10 cellular contexts compared by ENCODE assay signal in the genomic region with DNA sequence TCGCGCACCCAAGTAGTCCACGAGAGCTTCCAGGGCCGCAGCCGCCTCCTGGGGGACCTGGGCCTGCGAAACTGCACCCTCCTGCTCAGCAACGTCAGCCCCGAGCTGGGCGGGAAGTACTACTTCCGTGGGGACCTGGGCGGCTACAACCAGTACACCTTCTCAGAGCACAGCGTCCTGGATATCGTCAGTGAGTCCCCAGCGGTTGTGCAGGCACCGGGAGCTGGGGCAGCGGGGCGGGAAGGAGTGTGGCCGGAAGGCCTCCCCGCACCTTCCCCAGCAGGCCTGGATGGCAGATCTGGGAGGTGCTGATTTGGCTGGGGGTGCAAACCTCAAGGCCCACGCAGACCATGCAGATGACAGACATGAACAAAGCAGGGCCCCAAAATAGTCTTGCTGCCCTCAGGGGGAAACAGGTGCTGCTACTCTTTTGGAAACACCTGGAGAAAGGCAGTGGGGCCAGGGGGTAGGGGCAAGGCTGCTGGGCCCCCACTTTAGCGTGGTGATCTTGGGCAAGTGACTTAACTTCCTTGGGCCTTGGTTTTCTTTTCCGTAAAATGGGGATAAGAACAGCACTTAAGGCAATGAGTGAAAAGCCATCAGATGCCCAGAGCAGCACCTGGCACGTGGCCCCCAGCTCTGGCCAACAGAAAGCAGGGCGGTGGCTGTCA. TPM values are rescaled to one million over a fixed set of nuclear protein-coding genes. Genes with fewer than 3 reads are reported as not detected.
DNase-seq lines count a peak whose midpoint lies in the region; ATAC-seq, FAIRE-seq and TF ChIP-seq lines count a peak whose summit lies in the region.
"Had no signal": no experiment of that assay in that cellular context is flagged by ENCODE, and none has a peak within 500 bp of the region (broad histone marks: within the 10 kb centered on the region; RNA-seq: fewer than 3 reads in every experiment).

No MANE protein-coding gene starts in this region.

- H3K79me1 ChIP-seq in H1 (ENCODE audit: low read depth, low read length): peaks cover 3% of the 10 kb centered on the region; the same call in 1 of the 2 replicates

- no peak for TF ChIP-seq EP300 in H1 (IDR thresholded peaks at IDR 0.05; ENCODE audit: borderline replicate concordance in 1 of 2, low read depth in 2 of 2, low read length in 2 of 2)

- WGBS in H1 (ENCODE audit: extremely low coverage in 1 of 2, insufficient coverage in 1 of 2, insufficient read length in 1 of 2, insufficient replicate concordance in 2 of 2, low coverage in 1 of 2, low lambda C conversion rate in 2 of 2, missing lambda C conversion rate in 1 of 2), 2 experiments: 72% methylated on average over 22 of the region's 24 CpGs; no CpG with 5 or more reads in 1 of the 2 experiments

- peaks cover 24% of the 10 kb centered on the region; the same call in 1 of the 2 replicates for H3K23me2 ChIP-seq in H1 (ENCODE audit: low read depth, low read length)

- peak overlapping the region; percentile 72 for H4K8ac ChIP-seq in H1 (ENCODE audit: extremely low read depth, insufficient read depth, low read length)

- peak overlapping the region; percentile 73; the same call in 1 of the 2 replicates for H2BK5ac ChIP-seq in H1 (ENCODE audit: low read depth, low read length)

- H3K4me3 Mint-ChIP-seq in CD4-positive, CD25-positive, alpha-beta regulatory T cell: peak overlapping the region in 1 of 4 donors; percentile 54
- H3K4me3 Mint-ChIP-seq in activated CD4-positive, alpha-beta T cell treated with anti-CD3 and anti-CD28 coated beads, Interleukin-2, amount 10 ng/mL, durations not matched to agents 24 days and 14 days: no peak overlapping the region
- H3K4me3 Mint-ChIP-seq in activated T-helper 2 cell treated with anti-CD3 and anti-CD28 coated beads, Interferon-gamma antibody, Interleukin-2, Interleukin-4, amounts not matched to agents 10 μg/mL and 5 μg/mL and 100 μg/mL, durations not matched to agents 14 hours and 24 hours and 36 hours (ENCODE audit: low read depth): no peak overlapping the region

- H3K9me3 ChIP-seq in CD4-positive, CD25-positive, alpha-beta regulatory T cell (ENCODE audit: control insufficient read depth in 2 of 2, low read length in 2 of 2): no peaks in the 10 kb centered on the region
- H3K9me3 ChIP-seq in H1 (ENCODE audit: insufficient read depth in 2 of 2, low read depth in 1 of 2, low read length in 1 of 2): no peaks in the 10 kb centered on the region; a peak in 1 of 4 replicates

- no peak overlapping the region; the same call in 1 of the 2 replicates for H2AFZ ChIP-seq in H1 (ENCODE audit: low read length)

- no peak overlapping the region for H2AK5ac ChIP-seq in H1 (ENCODE audit: low read depth, low read length)

- no peak for FAIRE-seq in H1 (lab: Jason Lieb, UNC)
- FAIRE-seq: islet of Langerhans had no signal

- peak overlapping the region in 2 of 3 donors; percentile 44 to 73 for H3K27ac Mint-ChIP-seq in CD4-positive, CD25-positive, alpha-beta regulatory T cell
- no peak overlapping the region for H3K27ac Mint-ChIP-seq in activated CD4-positive, alpha-beta T cell treated with anti-CD3 and anti-CD28 coated beads, Interleukin-2, amount 10 ng/mL, durations not matched to agents 24 days and 14 days
- H3K27ac Mint-ChIP-seq in activated T-helper 2 cell treated with anti-CD3 and anti-CD28 coated beads, Interferon-gamma antibody, Interleukin-2, Interleukin-4, amounts not matched to agents 10 μg/mL and 5 μg/mL and 100 μg/mL, durations not matched to agents 14 hours and 24 hours and 36 hours: no peak overlapping the region

- no peak overlapping the region for H2BK20ac ChIP-seq in H1 (ENCODE audit: low read length)

- H3K27me3 ChIP-seq in CD4-positive, CD25-positive, alpha-beta regulatory T cell (ENCODE audit: control insufficient read depth, insufficient read depth, low read length): no peaks in the 10 kb centered on the region
- peaks cover 0 to 12% (median 2%) of the 10 kb centered on the region in 4 experiments; a peak in 2 of 7 replicates for H3K27me3 ChIP-seq in H1 (replicated peaks in 1 of 4; ENCODE audit: control insufficient read depth in 3 of 4, extremely low read depth in 1 of 4, insufficient read depth in 3 of 4, low read length in 3 of 4)

- H3K56ac ChIP-seq in H1 (replicated peaks; ENCODE audit: insufficient read length, low read depth, low read length): no peak overlapping the region

- no peak overlapping the region for H3K27ac ChIP-seq in CD4-positive, CD25-positive, alpha-beta regulatory T cell (ENCODE audit: insufficient read depth, low read length, poor library complexity, severe bottlenecking)
- no peak overlapping the region for H3K27ac ChIP-seq in H1 (ENCODE audit: low read depth, low read length)

- TF ChIP-seq CTCF in H1 (IDR thresholded peaks at IDR 0.05; ENCODE audit: control extremely low read depth in 1 of 3, insufficient read depth in 1 of 3, low read depth in 1 of 3, low read length in 3 of 3): no peak

- H3K27me3 Mint-ChIP-seq in CD4-positive, CD25-positive, alpha-beta regulatory T cell: no peaks in the 10 kb centered on the region
- peaks cover 4% of the 10 kb centered on the region for H3K27me3 Mint-ChIP-seq in activated CD4-positive, alpha-beta T cell treated with anti-CD3 and anti-CD28 coated beads, Interleukin-2, amount 10 ng/mL, durations not matched to agents 24 days and 14 days
- peaks cover 2% of the 10 kb centered on the region for H3K27me3 Mint-ChIP-seq in activated T-helper 2 cell treated with anti-CD3 and anti-CD28 coated beads, Interferon-gamma antibody, Interleukin-2, Interleukin-4, amounts not matched to agents 10 μg/mL and 5 μg/mL and 100 μg/mL, durations not matched to agents 14 hours and 24 hours and 36 hours (ENCODE audit: low read depth)

- no peak overlapping the region for H3K4me2 ChIP-seq in H1 (ENCODE audit: insufficient read depth in 1 of 2, low read depth in 2 of 2, low read length in 2 of 2)

- TF ChIP-seq POLR2A in H1 (IDR thresholded peaks at IDR 0.05; ENCODE audit: control extremely low read depth in 1 of 2, low read depth in 2 of 2, low read length in 2 of 2): no peak

- no peaks in the 10 kb centered on the region for H3K36me3 Mint-ChIP-seq in CD4-positive, CD25-positive, alpha-beta regulatory T cell
- no peaks in the 10 kb centered on the region for H3K36me3 Mint-ChIP-seq in activated CD4-positive, alpha-beta T cell treated with anti-CD3 and anti-CD28 coated beads, Interleukin-2, amount 10 ng/mL, durations not matched to agents 24 days and 14 days (ENCODE audit: low read depth)
- H3K36me3 Mint-ChIP-seq in activated T-helper 2 cell treated with anti-CD3 and anti-CD28 coated beads, Interferon-gamma antibody, Interleukin-2, Interleukin-4, amounts not matched to agents 10 μg/mL and 5 μg/mL and 100 μg/mL, durations not matched to agents 14 hours and 24 hours and 36 hours (ENCODE audit: low read depth): no peaks in the 10 kb centered on the region

- H3K23ac ChIP-seq in H1 (ENCODE audit: insufficient read length): no peak overlapping the region

- peak in 2 of 3 donors; percentile 34 to 65 for DNase-seq in CD4-positive, CD25-positive, alpha-beta regulatory T cell
- DNase-seq in activated CD4-positive, alpha-beta T cell treated with anti-CD3 and anti-CD28 coated beads, Interleukin-2, amount 10 ng/mL, durations not matched to agents 24 days and 14 days: peak; percentile 80
- DNase-seq in H1 (ENCODE audit: low read depth in 1 of 2, low spot score in 2 of 2) (peak in 1 of 2 experiments; percentile 66), NCI-H187 treated with DMSO at 0.1 percent for 48 hours (lab: John Stamatoyannopoulos, UW) (no peak)
- DNase-seq in activated T-helper 2 cell treated with anti-CD3 and anti-CD28 coated beads, Interferon-gamma antibody, Interleukin-2, Interleukin-4, amounts not matched to agents 10 μg/mL and 5 μg/mL and 100 μg/mL, durations not matched to agents 14 hours and 24 hours and 36 hours (ENCODE audit: low spot score): no peak
- DNase-seq in NK-92 treated with Interleukin-12 subunit alpha and Interleukin-12 subunit beta, amount 100 ng/mL, for 24 hours (lab: John Stamatoyannopoulos, UW): no peak

- H3K4me3 ChIP-seq in CD4-positive, CD25-positive, alpha-beta regulatory T cell (ENCODE audit: low read depth, low read length): no peak overlapping the region
- H3K4me3 ChIP-seq in H1 (ENCODE audit: extremely low read depth in 1 of 4, insufficient read depth in 2 of 4, low read depth in 3 of 4, low read length in 4 of 4): no peak overlapping the region

- no peak overlapping the region for H2BK12ac ChIP-seq in H1 (ENCODE audit: low read depth, low read length)

- POLR2A ChIA-PET in H1 (lab: Charles Lee; ENCODE audit: partially characterized antibody): interaction anchor here (0.8 to 2.9 kb wide), 3 partner anchors 14 to 214 kb away, joined by 3 to 18 read pairs (median 3); a partner anchor contains a TSS

- H3K36me3 ChIP-seq in CD4-positive, CD25-positive, alpha-beta regulatory T cell (ENCODE audit: control insufficient read depth, insufficient read depth, low read length): no peaks in the 10 kb centered on the region
- no peaks in the 10 kb centered on the region; a peak in 1 of 8 replicates for H3K36me3 ChIP-seq in H1 (ENCODE audit: control insufficient read depth in 2 of 4, insufficient read depth in 4 of 4, low read length in 3 of 4)

- peaks cover 0 to 8% (median 4%) of the 10 kb centered on the region in 4 donors for H3K4me1 Mint-ChIP-seq in CD4-positive, CD25-positive, alpha-beta regulatory T cell
- peaks cover 7% of the 10 kb centered on the region for H3K4me1 Mint-ChIP-seq in activated CD4-positive, alpha-beta T cell treated with anti-CD3 and anti-CD28 coated beads, Interleukin-2, amount 10 ng/mL, durations not matched to agents 24 days and 14 days
- no peaks in the 10 kb centered on the region for H3K4me1 Mint-ChIP-seq in activated T-helper 2 cell treated with anti-CD3 and anti-CD28 coated beads, Interferon-gamma antibody, Interleukin-2, Interleukin-4, amounts not matched to agents 10 μg/mL and 5 μg/mL and 100 μg/mL, durations not matched to agents 14 hours and 24 hours and 36 hours (ENCODE audit: low read depth)

- H3K18ac ChIP-seq in H1 (ENCODE audit: extremely low read depth, low read length): no peak overlapping the region

- no peak overlapping the region for H3K4ac ChIP-seq in H1 (replicated peaks; ENCODE audit: insufficient read length, low read depth, low read length)

- no peaks in the 10 kb centered on the region for H3K9me3 Mint-ChIP-seq in CD4-positive, CD25-positive, alpha-beta regulatory T cell
- H3K9me3 Mint-ChIP-seq in activated CD4-positive, alpha-beta T cell treated with anti-CD3 and anti-CD28 coated beads, Interleukin-2, amount 10 ng/mL, durations not matched to agents 24 days and 14 days: no peaks in the 10 kb centered on the region
- H3K9me3 Mint-ChIP-seq in activated T-helper 2 cell treated with anti-CD3 and anti-CD28 coated beads, Interferon-gamma antibody, Interleukin-2, Interleukin-4, amounts not matched to agents 10 μg/mL and 5 μg/mL and 100 μg/mL, durations not matched to agents 14 hours and 24 hours and 36 hours: no peaks in the 10 kb centered on the region

- H2BK120ac ChIP-seq in H1 (replicated peaks; ENCODE audit: low read depth, low read length): no peak overlapping the region

- CTCF ChIA-PET in H1 (lab: Charles Lee; ENCODE audit: partially characterized antibody): interaction anchor here (0.5 to 1.8 kb wide), 6 partner anchors 9 to 60 kb away, joined by 3 to 6 read pairs (median 4); no protein-coding TSS in a partner anchor

- no peak overlapping the region for H3K14ac ChIP-seq in H1 (ENCODE audit: insufficient read length)

- peak overlapping the region; percentile 62 for H4K91ac ChIP-seq in H1 (replicated peaks; ENCODE audit: insufficient read length, low read length)

- peak overlapping the region; percentile 32; the same call in 1 of the 2 replicates for H2BK15ac ChIP-seq in H1 (ENCODE audit: low read length)

- H4K20me1 ChIP-seq in H1 (replicated peaks in 1 of 2; ENCODE audit: control insufficient read depth in 1 of 2, insufficient read depth in 2 of 2, low read length in 2 of 2): peaks cover 0 to 21% of the 10 kb centered on the region in 2 experiments

- intact Hi-C loops in activated CD4-positive, alpha-beta T cell treated with anti-CD3 and anti-CD28 coated beads, Interleukin-2, amount 10 ng/mL, durations not matched to agents 24 days and 14 days (cut with micrococcal nuclease): no loop called here
- intact Hi-C loops in activated T-helper 2 cell treated with anti-CD3 and anti-CD28 coated beads, Interferon-gamma antibody, Interleukin-2, Interleukin-4, amounts not matched to agents 10 μg/mL and 5 μg/mL and 100 μg/mL, durations not matched to agents 14 hours and 24 hours and 36 hours (cut with micrococcal nuclease): no loop called here

- H3K4me1 ChIP-seq in CD4-positive, CD25-positive, alpha-beta regulatory T cell (ENCODE audit: control insufficient read depth, insufficient read depth, low read length, poor library complexity, severe bottlenecking): peaks cover 11% of the 10 kb centered on the region
- H3K4me1 ChIP-seq in H1 (replicated peaks in 1 of 4; ENCODE audit: control insufficient read depth in 3 of 4, insufficient read depth in 4 of 4, low read length in 3 of 4): peaks cover 0 to 19% (median 10%) of the 10 kb centered on the region in 4 experiments; a peak in 6 of 7 replicates

- H3K9ac ChIP-seq in H1 (replicated peaks in 1 of 4; ENCODE audit: extremely low read depth in 1 of 4, low read depth in 3 of 4, low read length in 3 of 4): no peak overlapping the region

- TF ChIP-seq RAD21 in H1 (IDR thresholded peaks at IDR 0.05 in 1 of 2, conservative IDR thresholded peaks at IDR 0.05 in 1 of 2; ENCODE audit: low read depth in 2 of 2, low read length in 2 of 2): no peak

- H4K5ac ChIP-seq in H1 (ENCODE audit: insufficient read length, low read depth, low read length): no peak overlapping the region

- H3K79me2 ChIP-seq in H1 (ENCODE audit: control insufficient read depth in 1 of 2, insufficient read depth in 2 of 2, low read length in 2 of 2): no peaks in the 10 kb centered on the region

- peak; percentile 71 to 74 for ATAC-seq in CD4-positive, CD25-positive, alpha-beta regulatory T cell (ENCODE audit: low read depth in 2 of 2)
- ATAC-seq in GM21825 (IDR thresholded peaks at IDR 0.05; ENCODE audit: unreplicated experiment) (peak; percentile 53), HG03025 (IDR thresholded peaks at IDR 0.05; ENCODE audit: low FRiP score, unreplicated experiment) (no peak)

RNA-seq across cellular contexts. Expression of a gene that starts 4.0 kb away (rescaled TPM):
- not detected for total RNA-seq in CD4-positive, CD25-positive, alpha-beta regulatory T cell
- polyA plus RNA-seq in CD4-positive, CD25-positive, alpha-beta regulatory T cell: under 1 TPM in 2 of 4 donors, not detected in 2; 0.16 to 0.28 TPM
- 0.17 TPM in 1 of 2 replicates, not detected in the other for total RNA-seq in activated CD4-positive, alpha-beta T cell treated with anti-CD3 and anti-CD28 coated beads, Interleukin-2, amount 10 ng/mL, durations not matched to agents 24 days and 14 days
- total RNA-seq in H1 (2021; fragmentation: NEBNext Ultra II Directional; extraction: Animal tissue kit (Norgen Biotek cat#: 25700)): 0.46 and 1.3 TPM in 2 replicates
- polyA plus RNA-seq in H1 (2011; rRNA removed): 0.20 and 0.72 TPM in 2 replicates
- 0.41 TPM for polyA plus RNA-seq in H1 (2011; cell fraction: cytosol; rRNA removed)
- 1.7 TPM for polyA plus RNA-seq in H1 (2011; cell fraction: nucleus; rRNA removed)
- 0.22 to 0.74 TPM (median 0.54 TPM) in 4 replicates for polyA plus RNA-seq in H1 (2012, experiment 1 of 2)
- 0.28 TPM for polyA plus RNA-seq in H1 (2012, experiment 2 of 2)
- polyA plus RNA-seq in H1 (2013, experiment 1 of 2): 1.4 TPM
- polyA plus RNA-seq in H1 (2013, experiment 2 of 2): 1.3 TPM
- polyA minus RNA-seq in H1 (2011; rRNA and poly(A)+ RNA removed): 0.25 and 0.90 TPM in 2 replicates
- not detected for polyA minus RNA-seq in H1 (2011; cell fraction: cytosol; rRNA and poly(A)+ RNA removed)
- not detected for polyA minus RNA-seq in H1 (2011; cell fraction: nucleus; rRNA and poly(A)+ RNA removed)
- total RNA-seq in activated T-helper 2 cell treated with anti-CD3 and anti-CD28 coated beads, Interferon-gamma antibody, Interleukin-2, Interleukin-4, amounts not matched to agents 10 μg/mL and 5 μg/mL and 100 μg/mL, durations not matched to agents 14 hours and 24 hours and 36 hours: 0.32 and 0.37 TPM in 2 replicates
- total RNA-seq: NCI-H460 had no signal

RNA-seq across cellular contexts. Expression of a gene that starts 13.6 kb away (rescaled TPM):
- total RNA-seq in CD4-positive, CD25-positive, alpha-beta regulatory T cell: 0.32 TPM
- polyA plus RNA-seq in CD4-positive, CD25-positive, alpha-beta regulatory T cell: not detected
- 0.40 TPM in 2 replicates for total RNA-seq in activated CD4-positive, alpha-beta T cell treated with anti-CD3 and anti-CD28 coated beads, Interleukin-2, amount 10 ng/mL, durations not matched to agents 24 days and 14 days
- not detected in 2 replicates for total RNA-seq in H1 (2021; fragmentation: NEBNext Ultra II Directional; extraction: Animal tissue kit (Norgen Biotek cat#: 25700))
- polyA plus RNA-seq in H1 (2011; rRNA removed): 0.06 and 0.08 TPM in 2 replicates
- not detected for polyA plus RNA-seq in H1 (2011; cell fraction: cytosol; rRNA removed)
- polyA plus RNA-seq in H1 (2011; cell fraction: nucleus; rRNA removed): not detected
- 0.20 TPM in 1 of 4 replicates, not detected in the others for polyA plus RNA-seq in H1 (2012, experiment 1 of 2)
- not detected for polyA plus RNA-seq in H1 (2012, experiment 2 of 2)
- polyA plus RNA-seq in H1 (2013, experiment 1 of 2): 0.12 TPM
- polyA plus RNA-seq in H1 (2013, experiment 2 of 2): 0.07 TPM
- polyA minus RNA-seq in H1 (2011; rRNA and poly(A)+ RNA removed): not detected in 2 replicates
- polyA minus RNA-seq in H1 (2011; cell fraction: cytosol; rRNA and poly(A)+ RNA removed): not detected
- polyA minus RNA-seq in H1 (2011; cell fraction: nucleus; rRNA and poly(A)+ RNA removed): not detected
- 0.25 and 0.37 TPM in 2 replicates for total RNA-seq in activated T-helper 2 cell treated with anti-CD3 and anti-CD28 coated beads, Interferon-gamma antibody, Interleukin-2, Interleukin-4, amounts not matched to agents 10 μg/mL and 5 μg/mL and 100 μg/mL, durations not matched to agents 14 hours and 24 hours and 36 hours
- total RNA-seq: NCI-H460 had no signal

RNA-seq across cellular contexts. Expression of a gene that starts 27.2 kb away (rescaled TPM):
- total RNA-seq in CD4-positive, CD25-positive, alpha-beta regulatory T cell: 277 TPM
- polyA plus RNA-seq in CD4-positive, CD25-positive, alpha-beta regulatory T cell: 10 to 100 TPM in 1 of 4 donors, 1 to 10 TPM in 3; 5.9 to 10.1 (median 6.8) TPM
- total RNA-seq in activated CD4-positive, alpha-beta T cell treated with anti-CD3 and anti-CD28 coated beads, Interleukin-2, amount 10 ng/mL, durations not matched to agents 24 days and 14 days: 147 TPM in 2 replicates
- 109 and 113 TPM in 2 replicates for total RNA-seq in H1 (2021; fragmentation: NEBNext Ultra II Directional; extraction: Animal tissue kit (Norgen Biotek cat#: 25700))
- 74.1 and 119 TPM in 2 replicates for polyA plus RNA-seq in H1 (2011; rRNA removed)
- 142 TPM for polyA plus RNA-seq in H1 (2011; cell fraction: cytosol; rRNA removed)
- 268 TPM for polyA plus RNA-seq in H1 (2011; cell fraction: nucleus; rRNA removed)
- 112 to 133 TPM (median 125 TPM) in 4 replicates for polyA plus RNA-seq in H1 (2012, experiment 1 of 2)
- 90.5 TPM for polyA plus RNA-seq in H1 (2012, experiment 2 of 2)
- polyA plus RNA-seq in H1 (2013, experiment 1 of 2): 70.6 TPM
- 72.7 TPM for polyA plus RNA-seq in H1 (2013, experiment 2 of 2)
- polyA minus RNA-seq in H1 (2011; rRNA and poly(A)+ RNA removed): 29.0 and 60.8 TPM in 2 replicates
- polyA minus RNA-seq in H1 (2011; cell fraction: cytosol; rRNA and poly(A)+ RNA removed): 79.1 TPM
- 82.7 TPM for polyA minus RNA-seq in H1 (2011; cell fraction: nucleus; rRNA and poly(A)+ RNA removed)
- total RNA-seq in activated T-helper 2 cell treated with anti-CD3 and anti-CD28 coated beads, Interferon-gamma antibody, Interleukin-2, Interleukin-4, amounts not matched to agents 10 μg/mL and 5 μg/mL and 100 μg/mL, durations not matched to agents 14 hours and 24 hours and 36 hours: 135 and 142 TPM in 2 replicates

RNA-seq across cellular contexts. Expression of a gene that starts 33.1 kb away (rescaled TPM):
- 3.3 TPM for total RNA-seq in CD4-positive, CD25-positive, alpha-beta regulatory T cell
- 1 to 10 TPM in 1 of 4 donors, under 1 TPM in 2, not detected in 1; 0.15 to 1.9 (median 0.39) TPM for polyA plus RNA-seq in CD4-positive, CD25-positive, alpha-beta regulatory T cell
- total RNA-seq in activated CD4-positive, alpha-beta T cell treated with anti-CD3 and anti-CD28 coated beads, Interleukin-2, amount 10 ng/mL, durations not matched to agents 24 days and 14 days: 3.4 and 4.1 TPM in 2 replicates
- 0.54 and 0.60 TPM in 2 replicates for total RNA-seq in H1 (2021; fragmentation: NEBNext Ultra II Directional; extraction: Animal tissue kit (Norgen Biotek cat#: 25700))
- polyA plus RNA-seq in H1 (2011; rRNA removed): 0.06 and 0.42 TPM in 2 replicates
- polyA plus RNA-seq in H1 (2011; cell fraction: cytosol; rRNA removed): 0.30 TPM
- 0.51 TPM for polyA plus RNA-seq in H1 (2011; cell fraction: nucleus; rRNA removed)
- polyA plus RNA-seq in H1 (2012, experiment 1 of 2): 0.13 to 0.33 TPM (median 0.18 TPM) in 3 of 4 replicates, not detected in the other
- polyA plus RNA-seq in H1 (2012, experiment 2 of 2): not detected
- polyA plus RNA-seq in H1 (2013, experiment 1 of 2): 0.53 TPM
- 0.24 TPM for polyA plus RNA-seq in H1 (2013, experiment 2 of 2)
- polyA minus RNA-seq in H1 (2011; rRNA and poly(A)+ RNA removed): 0.39 TPM in 1 of 2 replicates, not detected in the other
- polyA minus RNA-seq in H1 (2011; cell fraction: cytosol; rRNA and poly(A)+ RNA removed): not detected
- not detected for polyA minus RNA-seq in H1 (2011; cell fraction: nucleus; rRNA and poly(A)+ RNA removed)
- total RNA-seq in activated T-helper 2 cell treated with anti-CD3 and anti-CD28 coated beads, Interferon-gamma antibody, Interleukin-2, Interleukin-4, amounts not matched to agents 10 μg/mL and 5 μg/mL and 100 μg/mL, durations not matched to agents 14 hours and 24 hours and 36 hours: 4.0 and 5.5 TPM in 2 replicates
- total RNA-seq: NCI-H460 had no signal

RNA-seq across cellular contexts. Expression of a gene that starts 47.1 kb away (rescaled TPM):
- 28.1 TPM for total RNA-seq in CD4-positive, CD25-positive, alpha-beta regulatory T cell
- polyA plus RNA-seq in CD4-positive, CD25-positive, alpha-beta regulatory T cell: 10 to 100 TPM; 47.8 to 66.1 (median 53.7) TPM
- 2.2 and 2.8 TPM in 2 replicates for total RNA-seq in activated CD4-positive, alpha-beta T cell treated with anti-CD3 and anti-CD28 coated beads, Interleukin-2, amount 10 ng/mL, durations not matched to agents 24 days and 14 days
- total RNA-seq in H1 (2021; fragmentation: NEBNext Ultra II Directional; extraction: Animal tissue kit (Norgen Biotek cat#: 25700)): 159 and 166 TPM in 2 replicates
- 186 and 296 TPM in 2 replicates for polyA plus RNA-seq in H1 (2011; rRNA removed)
- polyA plus RNA-seq in H1 (2011; cell fraction: cytosol; rRNA removed): 106 TPM
- 204 TPM for polyA plus RNA-seq in H1 (2011; cell fraction: nucleus; rRNA removed)
- 145 to 238 TPM (median 230 TPM) in 4 replicates for polyA plus RNA-seq in H1 (2012, experiment 1 of 2)
- 175 TPM for polyA plus RNA-seq in H1 (2012, experiment 2 of 2)
- polyA plus RNA-seq in H1 (2013, experiment 1 of 2): 208 TPM
- polyA plus RNA-seq in H1 (2013, experiment 2 of 2): 218 TPM
- polyA minus RNA-seq in H1 (2011; rRNA and poly(A)+ RNA removed): 87.1 and 93.1 TPM in 2 replicates
- polyA minus RNA-seq in H1 (2011; cell fraction: cytosol; rRNA and poly(A)+ RNA removed): 222 TPM
- polyA minus RNA-seq in H1 (2011; cell fraction: nucleus; rRNA and poly(A)+ RNA removed): 191 TPM
- 0.30 and 1.0 TPM in 2 replicates for total RNA-seq in activated T-helper 2 cell treated with anti-CD3 and anti-CD28 coated beads, Interferon-gamma antibody, Interleukin-2, Interleukin-4, amounts not matched to agents 10 μg/mL and 5 μg/mL and 100 μg/mL, durations not matched to agents 14 hours and 24 hours and 36 hours

Comparison
In these comparisons a context has a peak if more than half of its experiments do, and no peak if none do; other contexts are left out.
1. DNase-seq: peak in CD4-positive, CD25-positive, alpha-beta regulatory T cell (2 of 3) and activated CD4-positive, alpha-beta T cell treated with anti-CD3 and anti-CD28 coated beads, Interleukin-2, amount 10 ng/mL, durations not matched to agents 24 days and 14 days (single experiment); none in NCI-H187 treated with DMSO at 0.1 percent for 48 hours (single experiment), activated T-helper 2 cell treated with anti-CD3 and anti-CD28 coated beads, Interferon-gamma antibody, Interleukin-2, Interleukin-4, amounts not matched to agents 10 μg/mL and 5 μg/mL and 100 μg/mL, durations not matched to agents 14 hours and 24 hours and 36 hours (single experiment) and NK-92 treated with Interleukin-12 subunit alpha and Interleukin-12 subunit beta, amount 100 ng/mL, for 24 hours (single experiment).
2. H3K27ac Mint-ChIP-seq: peak in CD4-positive, CD25-positive, alpha-beta regulatory T cell (2 of 3); none in activated CD4-positive, alpha-beta T cell treated with anti-CD3 and anti-CD28 coated beads, Interleukin-2, amount 10 ng/mL, durations not matched to agents 24 days and 14 days (single experiment) and activated T-helper 2 cell treated with anti-CD3 and anti-CD28 coated beads, Interferon-gamma antibody, Interleukin-2, Interleukin-4, amounts not matched to agents 10 μg/mL and 5 μg/mL and 100 μg/mL, durations not matched to agents 14 hours and 24 hours and 36 hours (single experiment).